In genomic region chr10:49508249-49508648, GRCh38 we compare ENCODE assay signal across 12 cellular contexts. TPM values are rescaled to one million over a fixed set of nuclear protein-coding genes. Genes with fewer than 3 reads are reported as not detected.
A peak's percentile ranks its signal among the peaks of the same experiment; 100 is the strongest.
DNase-seq lines count a peak whose midpoint lies in the region; ATAC-seq, FAIRE-seq and TF ChIP-seq lines count a peak whose summit lies in the region.
"Had no signal": no experiment of that assay in that cellular context is flagged by ENCODE, and none has a peak within 500 bp of the region (broad histone marks: within the 10 kb centered on the region; RNA-seq: fewer than 3 reads in every experiment).

No MANE protein-coding gene starts in this region.

- FAIRE-seq in small intestine (lab: Jason Lieb, UNC) (no peak), HTR-8/SVneo (lab: Jason Lieb, UNC) (no peak)

- no peak overlapping the region for H2AFZ ChIP-seq in GM23248

- no peak overlapping the region for H3K4me2 ChIP-seq in GM23248 (ENCODE audit: unreplicated experiment)

- 51 to 76% (median 63%) methylated on average over 4 of the region's 4 CpGs for WGBS in small intestine, 3 donors
- WGBS in GM23248 (ENCODE audit: low coverage in 1 of 2, low lambda C conversion rate in 2 of 2, missing lambda C conversion rate in 2 of 2), 2 experiments: 65 to 69% methylated on average over 4 of the region's 4 CpGs

- peaks cover 28% of the 10 kb centered on the region for H3K4me1 Mint-ChIP-seq in activated T-cell treated with anti-CD3 and anti-CD28 coated beads, Interleukin-2, amount 50 U/mL, for 4 hours (ENCODE audit: low read depth)
- peaks cover 14% of the 10 kb centered on the region for H3K4me1 Mint-ChIP-seq in activated T-helper 17 cell treated with anti-CD3 and anti-CD28 coated beads, Interleukin-2, amount 50 U/mL, for 72 hours

- no peaks in the 10 kb centered on the region for H3K27me3 ChIP-seq in small intestine (ENCODE audit: control insufficient read depth in 2 of 2, insufficient read depth in 2 of 2, low read length in 2 of 2)
- no peaks in the 10 kb centered on the region for H3K27me3 ChIP-seq in GM23248 (replicated peaks; ENCODE audit: insufficient read depth)
- no peaks in the 10 kb centered on the region for H3K27me3 ChIP-seq in brain microvascular endothelial cell (replicated peaks)
- H3K27me3 ChIP-seq: vagina had no signal

- H3K9me3 Mint-ChIP-seq in activated T-cell treated with anti-CD3 and anti-CD28 coated beads, Interleukin-2, amount 50 U/mL, for 4 hours: no peaks in the 10 kb centered on the region
- H3K9me3 Mint-ChIP-seq in activated T-helper 17 cell treated with anti-CD3 and anti-CD28 coated beads, Interleukin-2, amount 50 U/mL, for 72 hours: no peaks in the 10 kb centered on the region

- H3K4me1 ChIP-seq in small intestine (ENCODE audit: control insufficient read depth in 2 of 2, insufficient read depth in 1 of 2, low read depth in 1 of 2, low read length in 1 of 2) (peaks cover 0 to 5% of the 10 kb centered on the region in 2 donors), GM23248 (ENCODE audit: insufficient read depth) (no peaks in the 10 kb centered on the region)
- H3K4me1 ChIP-seq: vagina had no signal

- H3K27me3 Mint-ChIP-seq in activated T-cell treated with anti-CD3 and anti-CD28 coated beads, Interleukin-2, amount 50 U/mL, for 4 hours (ENCODE audit: low read depth): no peaks in the 10 kb centered on the region
- H3K27me3 Mint-ChIP-seq in activated T-helper 17 cell treated with anti-CD3 and anti-CD28 coated beads, Interleukin-2, amount 50 U/mL, for 72 hours: no peaks in the 10 kb centered on the region

- TF ChIP-seq CTCF in brain microvascular endothelial cell (IDR thresholded peaks at IDR 0.05; ENCODE audit: low read depth, low read length, missing control alignments): no peak

- H3K27ac ChIP-seq in small intestine (ENCODE audit: low read depth in 1 of 2, low read length in 1 of 2) (no peak overlapping the region), GM23248 (no peak overlapping the region), brain microvascular endothelial cell (no peak overlapping the region)
- H3K27ac ChIP-seq: vagina had no signal

- no peak overlapping the region for H3K9ac ChIP-seq in GM23248

- peaks cover 95% of the 10 kb centered on the region for H3K79me2 ChIP-seq in GM23248 (ENCODE audit: insufficient read depth)

- peaks cover 8% of the 10 kb centered on the region; the same call in 1 of the 2 replicates for H4K20me1 ChIP-seq in GM23248 (ENCODE audit: insufficient read depth)

- in situ Hi-C loops in GM23248 (cut with MboI): no loop called here
- in situ Hi-C loops in brain microvascular endothelial cell (cut with HindIII; ENCODE audit: low pct_ligation_motif_present, low sequenced_read_pairs): no loop called here

- H3K36me3 ChIP-seq in small intestine (ENCODE audit: control insufficient read depth in 2 of 2, insufficient read depth in 2 of 2, low read length in 2 of 2) (peaks cover 0 to 2% of the 10 kb centered on the region in 2 donors), GM23248 (ENCODE audit: low read depth) (peaks cover 68% of the 10 kb centered on the region), brain microvascular endothelial cell (replicated peaks) (peaks cover 16% of the 10 kb centered on the region)
- H3K36me3 ChIP-seq: vagina had no signal

- DNase-seq in activated T-cell treated with anti-CD3 and anti-CD28 coated beads, Interleukin-2, amount 50 U/mL, for 4 hours: no peak
- DNase-seq in activated T-cell treated with anti-CD3 and anti-CD28 coated beads, Interleukin-2, amount 50 U/mL, for 1 hour: no peak
- DNase-seq in small intestine: peak; percentile 11
- no peak for DNase-seq in GM23248
- no peak for DNase-seq in brain microvascular endothelial cell
- no peak for DNase-seq in HTR-8/SVneo (ENCODE audit: insufficient read length, low spot score)
- DNase-seq: H7, islet precursor cell, PC-3 had no signal

- ATAC-seq in activated T-cell treated with anti-CD3 and anti-CD28 coated beads, Interleukin-2, amount 50 U/mL, for 4 hours: peak; percentile 75 to 91
- ATAC-seq in HG02885 (IDR thresholded peaks at IDR 0.05; ENCODE audit: poor library complexity, unreplicated experiment): peak; percentile 63
- ATAC-seq in activated T-helper 17 cell treated with anti-CD3 and anti-CD28 coated beads, Interleukin-2, amount 50 U/mL, for 72 hours (replicated peaks): peak; percentile 88
- ATAC-seq: PC-3 had no signal

- peaks cover 57% of the 10 kb centered on the region for H3F3A ChIP-seq in GM23248 (ENCODE audit: insufficient read depth)

- H3K9me2 ChIP-seq in GM23248 (ENCODE audit: insufficient read depth): no peaks in the 10 kb centered on the region

- H3K4me3 Mint-ChIP-seq in activated T-cell treated with anti-CD3 and anti-CD28 coated beads, Interleukin-2, amount 50 U/mL, for 4 hours: peak overlapping the region; percentile 16
- H3K4me3 Mint-ChIP-seq in activated T-helper 17 cell treated with anti-CD3 and anti-CD28 coated beads, Interleukin-2, amount 50 U/mL, for 72 hours: peak overlapping the region; percentile 20

- peaks cover 19% of the 10 kb centered on the region for H3K36me3 Mint-ChIP-seq in activated T-cell treated with anti-CD3 and anti-CD28 coated beads, Interleukin-2, amount 50 U/mL, for 4 hours (ENCODE audit: insufficient read depth)
- H3K36me3 Mint-ChIP-seq in activated T-helper 17 cell treated with anti-CD3 and anti-CD28 coated beads, Interleukin-2, amount 50 U/mL, for 72 hours (ENCODE audit: low read depth): peaks cover 27% of the 10 kb centered on the region

- H3K9me3 ChIP-seq in small intestine (ENCODE audit: control insufficient read depth, low read depth) (no peaks in the 10 kb centered on the region), GM23248 (ENCODE audit: low read depth) (no peaks in the 10 kb centered on the region)
- H3K9me3 ChIP-seq: vagina had no signal

- H3K27ac Mint-ChIP-seq in activated T-helper 17 cell treated with anti-CD3 and anti-CD28 coated beads, Interleukin-2, amount 50 U/mL, for 72 hours: no peak overlapping the region

- H3K4me3 ChIP-seq in small intestine (ENCODE audit: low read depth in 1 of 2, low read length in 2 of 2) (no peak overlapping the region), GM23248 (no peak overlapping the region), brain microvascular endothelial cell (ENCODE audit: low read depth, low read length) (no peak overlapping the region)
- H3K4me3 ChIP-seq: vagina had no signal

RNA-seq across cellular contexts. Expression of gene ERCC6, which starts 30.7 kb away (rescaled TPM):
- 10 to 100 TPM; 10.8 to 12.4 (median 11.1) TPM for total RNA-seq in activated T-cell treated with anti-CD3 and anti-CD28 coated beads, Interleukin-2, amount 50 U/mL, for 4 hours
- 10 to 100 TPM; 26.6 to 57.1 TPM for total RNA-seq in activated T-helper 17 cell treated with anti-CD3 and anti-CD28 coated beads, Interleukin-2, amount 50 U/mL, for 72 hours
- polyA plus RNA-seq in small intestine: 1 to 10 TPM; 3.5 to 5.4 (median 4.7) TPM
- 69.2 and 101 TPM in 2 replicates for total RNA-seq in GM23248 (2014; rRNA removed; shearing (Covaris generic))
- 47.6 and 50.8 TPM in 2 replicates for polyA plus RNA-seq in GM23248 (2016; fragmentation: Nextera tagmentation; extraction: Ambion mirVana)
